Comparison of ENCODE assay signal across 8 cellular contexts in genomic region chr7:97027427-97028234, GRCh38. TPM values are rescaled to one million over a fixed set of nuclear protein-coding genes. Genes with fewer than 3 reads are reported as not detected.
DNase-seq lines count a peak whose midpoint lies in the region; ATAC-seq and TF ChIP-seq lines count a peak whose summit lies in the region.

No MANE protein-coding gene starts in this region.

- no peak for TF ChIP-seq POLR2A in right lobe of liver (IDR thresholded peaks at IDR 0.05)

- no peaks in the 10 kb centered on the region for H3K79me2 ChIP-seq in ACC112 (ENCODE audit: control insufficient read depth, insufficient read depth, low read length, unreplicated experiment)

- H3K9me3 ChIP-seq in right lobe of liver: no peaks in the 10 kb centered on the region

- peak overlapping the region; percentile 78 for H3K4me3 ChIP-seq in ACC112 (ENCODE audit: low read depth, low read length)
- peak overlapping the region in 2 of 3 donors; percentile 31 to 43 for H3K4me3 ChIP-seq in right lobe of liver

- peak; percentile 78 for DNase-seq in NCI-H2196 (lab: John Stamatoyannopoulos, UW; ENCODE audit: unreplicated experiment)
- peak; percentile 46 to 55 for DNase-seq in activated CD4-positive, alpha-beta T cell treated with anti-CD3 and anti-CD28 coated beads for 24 hours (ENCODE audit: low read depth in 2 of 2)
- peak; percentile 93 for DNase-seq in dedifferentiated amniotic fluid mesenchymal stem cell (ENCODE audit: extremely low spot score)
- peak; percentile 73 to 83 (median 78) for DNase-seq in right lobe of liver
- peak in 2 of 3 donors; percentile 37 to 57 for DNase-seq in stimulated activated CD4-positive, alpha-beta T cell treated with anti-CD3 and anti-CD28 coated beads, TNF-alpha, amount 100 ng/mL, for 1 hour (ENCODE audit: low read depth in 3 of 3, low spot score in 1 of 3)

- H3K27ac ChIP-seq in ACC112 (ENCODE audit: low read depth, low read length) (no peak overlapping the region), right lobe of liver (no peak overlapping the region)

- ATAC-seq in GM18502 (IDR thresholded peaks at IDR 0.05; ENCODE audit: poor library complexity, unreplicated experiment) (peak; percentile 91), HG03039 (IDR thresholded peaks at IDR 0.05; ENCODE audit: unreplicated experiment) (peak; percentile 81), right lobe of liver (peak; percentile 95 to 99 (median 96))

- H3K27me3 ChIP-seq in ACC112 (ENCODE audit: insufficient read depth, low read length) (peaks cover 28% of the 10 kb centered on the region), right lobe of liver (peaks cover 4 to 15% of the 10 kb centered on the region in 2 donors)

- peak overlapping the region; percentile 88 for H2AFZ ChIP-seq in ACC112 (ENCODE audit: low read length, unreplicated experiment)

- H3K4me1 ChIP-seq in ACC112 (ENCODE audit: control insufficient read depth, insufficient read depth, low read length, unreplicated experiment) (peaks cover 5% of the 10 kb centered on the region), right lobe of liver (peaks cover 0 to 15% (median 0%) of the 10 kb centered on the region in 4 donors)

- H3K36me3 ChIP-seq in ACC112 (ENCODE audit: insufficient read depth, low read length) (no peaks in the 10 kb centered on the region), right lobe of liver (no peaks in the 10 kb centered on the region)

- peak; percentile 84 to 89 (median 86) for TF ChIP-seq CTCF in right lobe of liver (IDR thresholded peaks at IDR 0.05)

- WGBS in right lobe of liver (ENCODE audit: insufficient coverage, low coverage, low lambda C conversion rate, missing lambda C conversion rate): 4% methylated on average over 23 of the region's 23 CpGs

- intact Hi-C loops in right lobe of liver (cut with DNase I): loop anchor here in 1 of 2 donors (10.0 kb wide), 1 partner anchor 953 kb away; no protein-coding TSS in a partner anchor

RNA-seq across cellular contexts. Expression of gene DLX5, which starts 3.0 kb away (rescaled TPM):
- total RNA-seq in right lobe of liver: not detected

RNA-seq across cellular contexts. Expression of gene DLX6, which starts 22.3 kb away (rescaled TPM):
- not detected for total RNA-seq in right lobe of liver
